8 cellular contexts compared by ENCODE assay signal in genomic region chrX:38220024-38220935, GRCh38. TPM values are rescaled to one million over a fixed set of nuclear protein-coding genes. Genes with fewer than 3 reads are reported as not detected.
DNase-seq lines count a peak whose midpoint lies in the region; ATAC-seq, FAIRE-seq and TF ChIP-seq lines count a peak whose summit lies in the region.

Gene SRPX, minus strand, starts transcription at chrX:38220871. Its CDS starts 79 bp downstream, at chrX:38220792.

- H3K27me3 Mint-ChIP-seq in chondrocyte (ENCODE audit: low read depth) = no peaks in the 10 kb centered on the region

- DNase-seq in DMS53 treated with DMSO at 0.1 percent for 48 hours (lab: John Stamatoyannopoulos, UW; ENCODE audit: unreplicated experiment) = peak; percentile 7
- peak; percentile 14 for DNase-seq in OCI-M2 (lab: John Stamatoyannopoulos, UW; ENCODE audit: unreplicated experiment)
- DNase-seq in chondrocyte (ENCODE audit: low spot score) = peak; percentile 81
- DNase-seq in HepG2 (ENCODE audit: low spot score) = no peak
- DNase-seq in suprapubic skin (ENCODE audit: low spot score in 2 of 2) = peak; percentile 64 to 77
- DNase-seq in NCI-H1436 treated with DMSO at 0.1 percent for 48 hours (lab: John Stamatoyannopoulos, UW) = no peak
- DNase-seq in NCI-H1092 treated with DMSO at 0.1 percent for 48 hours (lab: John Stamatoyannopoulos, UW) = no peak

- TF ChIP-seq POLR2A in HepG2 (IDR thresholded peaks at IDR 0.05; ENCODE audit: insufficient read depth in 1 of 2, low read depth in 2 of 2, low read length in 2 of 2) = no peak
- no peak for TF ChIP-seq POLR2A in suprapubic skin (IDR thresholded peaks at IDR 0.05)

- peak; percentile 77 for TF ChIP-seq CTCF in chondrocyte (IDR thresholded peaks at IDR 0.05)
- 0 out of 2 replicates have a peak, but pooled peaks have one; percentile 10 for TF ChIP-seq CTCF in HepG2 (CRISPR knock-in tag; IDR thresholded peaks at IDR 0.05)
- TF ChIP-seq CTCF in suprapubic skin (IDR thresholded peaks at IDR 0.05) = peak in 1 of 2 donors; percentile 14

- TF ChIP-seq EP300 in HepG2 (IDR thresholded peaks at IDR 0.05; ENCODE audit: low read depth in 2 of 2, low read length in 2 of 2) = no peak
- no peak for TF ChIP-seq EP300 in HepG2 (CRISPR knock-in tag; IDR thresholded peaks at IDR 0.05; ENCODE audit: borderline replicate concordance)
- no peak for TF ChIP-seq EP300 in suprapubic skin (IDR thresholded peaks at IDR 0.05)

- no peak within 1 kb of the TSS for H3K9ac ChIP-seq in HepG2 (ENCODE audit: insufficient read depth, low read depth, low read length)

- H3K4me3 Mint-ChIP-seq in chondrocyte (ENCODE audit: unreplicated experiment) = peak within 1 kb of the TSS; percentile 76

- peak within 1 kb of the TSS in 1 of 3 experiments; percentile 37; a peak in 2 of 6 replicates for H3K4me3 ChIP-seq in HepG2 (replicated peaks in 1 of 3; ENCODE audit: insufficient read depth in 1 of 3, low read depth in 2 of 3, low read length in 3 of 3)
- peak within 1 kb of the TSS; percentile 58 for H3K4me3 ChIP-seq in suprapubic skin

- no peaks in the 10 kb centered on the region for H3K79me2 ChIP-seq in HepG2 (ENCODE audit: insufficient read depth, low read length)

- peak within 1 kb of the TSS; percentile 51 for H3K4me2 ChIP-seq in HepG2 (ENCODE audit: low read depth, low read length)

- POLR2A ChIA-PET in HepG2 (lab: Yijun Ruan, JAX) = no interaction called here

- in situ Hi-C loops in HepG2 (cut with HindIII; ENCODE audit: extremely low pct_ligation_motif_present, low pct_unique_long_range_greater_than_20kb) = no loop called here

- TF ChIP-seq RAD21 in HepG2 (CRISPR knock-in tag; IDR thresholded peaks at IDR 0.05) = no peak

- intact Hi-C loops in HepG2 (cut with micrococcal nuclease; ENCODE audit: unreplicated experiment) = no loop called here

- no peaks in the 10 kb centered on the region for H3K36me3 Mint-ChIP-seq in chondrocyte (ENCODE audit: low read depth)

- no peaks in the 10 kb centered on the region for H3K4me1 ChIP-seq in HepG2 (ENCODE audit: insufficient read depth, low read length)
- peaks cover 11% of the 10 kb centered on the region for H3K4me1 ChIP-seq in suprapubic skin

- H3K9me3 Mint-ChIP-seq in chondrocyte (ENCODE audit: low read depth) = no peaks in the 10 kb centered on the region

- no TSS peak for BruUV-seq in HepG2 (replicated peaks; lab: Mats Ljungman, UMichigan)

- H3K4me1 Mint-ChIP-seq in chondrocyte (ENCODE audit: low read depth) = peaks cover 29% of the 10 kb centered on the region

- peak; percentile 46 for ATAC-seq in HG02610 (IDR thresholded peaks at IDR 0.05; ENCODE audit: unreplicated experiment)
- ATAC-seq in HepG2 = peak; percentile 82

- H3K36me3 ChIP-seq in HepG2 (replicated peaks in 1 of 2; ENCODE audit: control insufficient read depth in 1 of 2, insufficient read depth in 2 of 2, low read length in 2 of 2) = no peaks in the 10 kb centered on the region
- no peaks in the 10 kb centered on the region for H3K36me3 ChIP-seq in suprapubic skin

- CTCF ChIA-PET in HepG2 (lab: Yijun Ruan, JAX; ENCODE audit: low intra/inter-chr PET ratio, low total read pairs) = no interaction called here

- FAIRE-seq in HepG2 (lab: Jason Lieb, UNC) = no peak

- peak within 1 kb of the TSS; percentile 50 for H3K27ac Mint-ChIP-seq in chondrocyte (ENCODE audit: unreplicated experiment)

- H3K27ac ChIP-seq in HepG2 (ENCODE audit: extremely low read length, insufficient read depth, low read length) (no peak within 1 kb of the TSS), suprapubic skin (peak within 1 kb of the TSS; percentile 34)

- no peak within 1 kb of the TSS for H2AFZ ChIP-seq in HepG2 (ENCODE audit: low read length)

- peaks cover 2 to 19% of the 10 kb centered on the region in 2 experiments; a peak in 4 of 5 replicates for H3K27me3 ChIP-seq in HepG2 (ENCODE audit: control insufficient read depth in 1 of 2, insufficient read depth in 2 of 2, low read length in 2 of 2)
- H3K27me3 ChIP-seq in suprapubic skin = no peaks in the 10 kb centered on the region

- H4K20me1 ChIP-seq in HepG2 (ENCODE audit: insufficient read depth, low read length) = no peaks in the 10 kb centered on the region

- 4% methylated on average over 5 of the region's 66 CpGs for WGBS in HepG2 (ENCODE audit: low lambda C conversion rate)
- 37% methylated on average over 34 of the region's 66 CpGs for WGBS in suprapubic skin

- H3K9me3 ChIP-seq in HepG2 (ENCODE audit: low read length) (no peaks in the 10 kb centered on the region), suprapubic skin (no peaks in the 10 kb centered on the region)

TF ChIP-seq in HepG2, 621 proteins besides CTCF, POLR2A, EP300 and RAD21:
- TF ChIP-seq ZNF687 (CRISPR knock-in tag; IDR thresholded peaks at IDR 0.05) (peak; percentile 19; the same call in 1 of the 2 replicates), TOPORS (CRISPR knock-in tag; IDR thresholded peaks at IDR 0.05) (no peak)

RNA-seq across cellular contexts. Expression of gene SRPX, which starts in this region (rescaled TPM):
- total RNA-seq in chondrocyte = 33.5 to 35.8 TPM (median 34.2 TPM) in 3 replicates
- total RNA-seq in HepG2 (2016; rRNA removed; fragmentation: Illumina TruSeq; extraction: Trizol) = not detected in 2 replicates
- total RNA-seq in HepG2 (2016; cell fraction: cytosol; rRNA removed; fragmentation: Illumina TruSeq; extraction: Trizol; ENCODE audit: low read depth) = not detected in 2 replicates
- total RNA-seq in HepG2 (2016; cell fraction: insoluble cytoplasmic fraction; rRNA removed; fragmentation: Illumina TruSeq; extraction: Trizol) = not detected in 2 replicates
- total RNA-seq in HepG2 (2016; cell fraction: membrane; rRNA removed; fragmentation: Illumina TruSeq; extraction: Trizol) = not detected in 2 replicates
- total RNA-seq in HepG2 (2016; cell fraction: nucleus; rRNA removed; fragmentation: Illumina TruSeq; extraction: Trizol) = not detected in 2 replicates
- polyA plus RNA-seq in HepG2 (2011; rRNA removed) = 0.13 and 0.30 TPM in 2 replicates
- polyA plus RNA-seq in HepG2 (2011; cell fraction: cytosol; rRNA removed) = 0.12 and 0.17 TPM in 2 replicates
- 0.07 TPM in 1 of 2 replicates, not detected in the other for polyA plus RNA-seq in HepG2 (2011; cell fraction: nucleus; rRNA removed)
- polyA plus RNA-seq in HepG2 (2012) = 0.12 TPM in 1 of 2 replicates, not detected in the other
- 0.06 TPM in 1 of 2 replicates, not detected in the other for polyA plus RNA-seq in HepG2 (2016; cell fraction: cytosol; fragmentation: Illumina TruSeq; extraction: Trizol; ENCODE audit: low read depth)
- not detected in 2 replicates for polyA plus RNA-seq in HepG2 (2016; cell fraction: insoluble cytoplasmic fraction; fragmentation: Illumina TruSeq; extraction: Trizol; ENCODE audit: low read depth)
- not detected in 2 replicates for polyA plus RNA-seq in HepG2 (2016; cell fraction: membrane; fragmentation: Illumina TruSeq; extraction: Trizol; ENCODE audit: low read depth)
- polyA plus RNA-seq in HepG2 (2016; cell fraction: nucleus; fragmentation: Illumina TruSeq; extraction: Trizol; ENCODE audit: insufficient read depth, low read depth) = not detected in 2 replicates
- not detected in 2 replicates for polyA minus RNA-seq in HepG2 (2011; rRNA and poly(A)+ RNA removed; ENCODE audit: low replicate concordance)
- polyA minus RNA-seq in HepG2 (2011; cell fraction: cytosol; rRNA and poly(A)+ RNA removed) = not detected in 2 replicates
- not detected in 2 replicates for polyA minus RNA-seq in HepG2 (2011; cell fraction: nucleus; rRNA and poly(A)+ RNA removed)
- 10 to 100 TPM; 18.4 to 46.5 (median 36.4) TPM for total RNA-seq in suprapubic skin

Comparison
In these comparisons a context has a peak if more than half of its experiments do, and no peak if none do; other contexts are left out.
1. RNA of gene SRPX (total RNA-seq): 18.4 to 46.5 TPM in suprapubic skin and 33.5 to 35.8 TPM in chondrocyte; not detected in HepG2; every median in the first group is over 10 times any median in the second.
2. Peak in ATAC-seq and H3K4me2 ChIP-seq in HepG2; RNA of the gene not detected or under 1 TPM.
3. DNase-seq: peak in DMS53 treated with DMSO at 0.1 percent for 48 hours (single experiment), OCI-M2 (single experiment), chondrocyte (single experiment) and suprapubic skin (2 of 2); none in HepG2 (single experiment), NCI-H1436 treated with DMSO at 0.1 percent for 48 hours (single experiment) and NCI-H1092 treated with DMSO at 0.1 percent for 48 hours (single experiment).